ENCODE assay signal across 10 cellular contexts in genomic region chr16:57533366-57533617, GRCh38. TPM values are rescaled to one million over a fixed set of nuclear protein-coding genes. Genes with fewer than 3 reads are reported as not detected.
DNase-seq lines count a peak whose midpoint lies in the region; ATAC-seq, FAIRE-seq and TF ChIP-seq lines count a peak whose summit lies in the region.
"Had no signal": no experiment of that assay in that cellular context is flagged by ENCODE, and none has a peak within 500 bp of the region (broad histone marks: within the 10 kb centered on the region; RNA-seq: fewer than 3 reads in every experiment).

No MANE protein-coding gene starts in this region.

- TF ChIP-seq CTCF in natural killer cell (IDR thresholded peaks at IDR 0.05) = no peak

- intact Hi-C loops in natural killer cell (cut with micrococcal nuclease) = loop anchor here (5.0 kb wide), 3 partner anchors 59 to 231 kb away; no protein-coding TSS in a partner anchor

- peak overlapping the region; percentile 83 for H3K4me2 ChIP-seq in BLaER1

- no peak for ATAC-seq in central memory CD8-positive, alpha-beta T cell (replicated peaks; ENCODE audit: extremely low read depth, poor library complexity, severe bottlenecking)
- ATAC-seq in natural killer cell (no peak), HG03342 (IDR thresholded peaks at IDR 0.05; ENCODE audit: unreplicated experiment) (no peak), GM18505 (IDR thresholded peaks at IDR 0.05; ENCODE audit: unreplicated experiment) (no peak), GM18498 (IDR thresholded peaks at IDR 0.05; ENCODE audit: unreplicated experiment) (no peak)
- ATAC-seq: body of pancreas had no signal

- no peaks in the 10 kb centered on the region for H3K9me3 ChIP-seq in BLaER1
- H3K9me3 ChIP-seq: body of pancreas had no signal

- peak overlapping the region; percentile 79 for H3K4me3 Mint-ChIP-seq in central memory CD8-positive, alpha-beta T cell
- peak overlapping the region; percentile 57 for H3K4me3 Mint-ChIP-seq in natural killer cell

- peak overlapping the region; percentile 46 for H3K4me3 ChIP-seq in BLaER1
- H3K4me3 ChIP-seq: body of pancreas had no signal

- peak; percentile 20 for FAIRE-seq in HTR-8/SVneo (lab: Jason Lieb, UNC)

- no peaks in the 10 kb centered on the region for H3K27me3 Mint-ChIP-seq in central memory CD8-positive, alpha-beta T cell
- no peaks in the 10 kb centered on the region for H3K27me3 Mint-ChIP-seq in natural killer cell (ENCODE audit: low read depth in 2 of 2)

- H3K27ac Mint-ChIP-seq in central memory CD8-positive, alpha-beta T cell (ENCODE audit: low read depth) = peak overlapping the region; percentile 94
- H3K27ac Mint-ChIP-seq in natural killer cell = peak overlapping the region; percentile 99

- TF ChIP-seq POLR2A in GM18505 (IDR thresholded peaks at IDR 0.05; ENCODE audit: borderline replicate concordance, extremely low read depth, insufficient read depth, insufficient read length) = no peak

- H3K27me3 ChIP-seq in BLaER1 = no peaks in the 10 kb centered on the region
- H3K27me3 ChIP-seq: body of pancreas had no signal

- peak overlapping the region; percentile 59 for H3K9ac ChIP-seq in BLaER1

- no peaks in the 10 kb centered on the region for H3K9me3 Mint-ChIP-seq in central memory CD8-positive, alpha-beta T cell
- H3K9me3 Mint-ChIP-seq in natural killer cell = no peaks in the 10 kb centered on the region

- peak overlapping the region; percentile 77 for H3K27ac ChIP-seq in BLaER1
- H3K27ac ChIP-seq: body of pancreas had no signal

- peaks cover 24% of the 10 kb centered on the region for H3K36me3 Mint-ChIP-seq in central memory CD8-positive, alpha-beta T cell (ENCODE audit: insufficient read depth)
- no peaks in the 10 kb centered on the region for H3K36me3 Mint-ChIP-seq in natural killer cell

- H3K36me3 ChIP-seq in BLaER1 = peaks cover 7% of the 10 kb centered on the region; the same call in 1 of the 2 replicates

- H3K4me1 Mint-ChIP-seq in central memory CD8-positive, alpha-beta T cell = peaks cover 78% of the 10 kb centered on the region
- peaks cover 74 to 85% of the 10 kb centered on the region in 2 donors for H3K4me1 Mint-ChIP-seq in natural killer cell

- H4K20me1 ChIP-seq in BLaER1 = no peaks in the 10 kb centered on the region

- peaks cover 89% of the 10 kb centered on the region for H3K4me1 ChIP-seq in BLaER1

- DNase-seq in HTR-8/SVneo (ENCODE audit: insufficient read length, low spot score) (no peak), natural killer cell (no peak), SHP77 (lab: John Stamatoyannopoulos, UW) (no peak)
- no peak for DNase-seq in central memory CD8-positive, alpha-beta T cell (ENCODE audit: low spot score in 2 of 2)
- DNase-seq: stimulated activated CD4-positive, alpha-beta T cell treated with anti-CD3 and anti-CD28 coated beads, Interleukin-12 subunit alpha, Interleukin-12 subunit beta, amount 100 ng/mL, for 4 hours had no signal

RNA-seq across cellular contexts. Expression of gene CCDC102A, which starts 3.1 kb away (rescaled TPM):
- 10 to 100 TPM; 15.5 to 24.4 (median 17.1) TPM for total RNA-seq in natural killer cell

RNA-seq across cellular contexts. Expression of gene ADGRG5, which starts 9.2 kb away (rescaled TPM):
- 100 to 1,000 TPM in 1 of 3 donors, 10 to 100 TPM in 2; 83.2 to 118 (median 94.5) TPM for total RNA-seq in natural killer cell

RNA-seq across cellular contexts. Expression of gene DOK4, which starts 47.0 kb away (rescaled TPM):
- total RNA-seq in natural killer cell = 1 to 10 TPM in 2 of 3 donors, under 1 TPM in 1; 0.75 to 2.5 (median 1.5) TPM
